In the genomic region with DNA sequence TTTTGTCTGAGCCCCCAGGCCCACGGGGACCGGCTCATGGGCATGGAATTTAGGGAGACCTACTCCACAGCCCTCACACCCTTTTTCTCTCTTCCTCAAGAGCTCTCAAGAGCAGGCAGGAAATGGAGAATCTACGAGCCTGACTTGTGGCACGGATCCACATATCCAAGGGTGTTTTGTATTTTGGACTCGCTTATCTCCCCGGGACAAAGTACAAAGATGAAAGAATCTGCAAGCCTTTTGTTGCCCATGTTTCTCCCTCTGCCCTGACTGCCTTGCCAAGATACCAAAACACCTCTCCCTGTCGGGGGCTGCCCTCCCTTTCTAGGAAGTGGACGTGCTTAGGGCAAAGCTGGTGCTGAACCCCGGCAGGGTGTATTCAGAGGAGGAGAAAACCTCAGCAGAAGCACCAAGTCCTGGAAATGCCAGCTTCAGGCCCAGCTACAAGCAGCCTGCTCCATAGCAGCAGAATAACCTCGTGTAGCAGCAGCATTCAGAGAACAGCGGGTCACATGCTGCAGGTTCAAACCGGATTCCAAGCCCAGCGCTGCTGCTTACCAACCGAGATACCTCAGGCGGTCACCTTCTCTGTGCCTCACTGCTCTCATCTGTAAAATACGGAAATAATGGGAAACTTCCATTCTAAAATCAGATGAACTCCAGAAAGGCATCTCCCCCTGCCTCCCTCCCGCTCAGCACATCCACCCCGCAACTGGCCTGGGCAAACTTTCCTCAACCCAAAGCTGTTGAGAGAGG, we compare ENCODE assay signal across 11 cellular contexts. TPM values are rescaled to one million over a fixed set of nuclear protein-coding genes. Genes with fewer than 3 reads are reported as not detected.
DNase-seq lines count a peak whose midpoint lies in the region; ATAC-seq and TF ChIP-seq lines count a peak whose summit lies in the region.
"Had no signal": no experiment of that assay in that cellular context is flagged by ENCODE, and none has a peak within 500 bp of the region (broad histone marks: within the 10 kb centered on the region; RNA-seq: fewer than 3 reads in every experiment).

No MANE protein-coding gene starts in this region.

- H3F3A ChIP-seq in PC-3 (ENCODE audit: low read length, unreplicated experiment) = peaks cover 9% of the 10 kb centered on the region

- H3K4me2 ChIP-seq in PC-3 (ENCODE audit: low read length) = no peak overlapping the region

- H3K9me2 ChIP-seq in PC-3 (replicated peaks; ENCODE audit: low read length) = no peaks in the 10 kb centered on the region

- TF ChIP-seq CTCF in PC-3 (conservative IDR thresholded peaks at IDR 0.05; ENCODE audit: low read depth, low read length) = no peak

- intact Hi-C loops in PC-3 (cut with micrococcal nuclease) = loop anchor here (5.0 kb wide), 1 partner anchor 223 kb away; no protein-coding TSS in a partner anchor

- no peaks in the 10 kb centered on the region for H4K20me1 ChIP-seq in PC-3 (ENCODE audit: low read length)

- H3K9ac ChIP-seq in PC-3 (ENCODE audit: low read length) (no peak overlapping the region), mucosa of stomach (ENCODE audit: low read length) (peak overlapping the region; percentile 7)

- no peak overlapping the region for H2AFZ ChIP-seq in PC-3 (ENCODE audit: low read length)

- H3K4me3 ChIP-seq in PC-3 (ENCODE audit: low read length) (no peak overlapping the region), esophagus (ENCODE audit: low read depth in 1 of 2, low read length in 2 of 2) (no peak overlapping the region), mucosa of stomach (ENCODE audit: low read length) (no peak overlapping the region)

- H3K27ac ChIP-seq in PC-3 (ENCODE audit: low read length) = 0 out of 2 replicates have a peak overlapping the region, but pooled peaks have one; percentile 6
- H3K27ac ChIP-seq in esophagus (ENCODE audit: low read depth in 2 of 2, low read length in 1 of 2) = peak overlapping the region; percentile 41 to 43

- POLR2A ChIA-PET in PC-3 (lab: Charles Lee; ENCODE audit: unreplicated experiment) = no interaction called here

- 24 to 28% methylated on average over 18 of the region's 18 CpGs for WGBS in esophagus, 2 donors

- CTCF ChIA-PET in PC-3 (lab: Charles Lee) = no interaction called here

- H3K9me3 ChIP-seq in PC-3 (ENCODE audit: low read length) (no peaks in the 10 kb centered on the region), esophagus (ENCODE audit: control insufficient read depth in 2 of 2, insufficient read depth in 1 of 2, low read depth in 1 of 2, low read length in 1 of 2) (no peaks in the 10 kb centered on the region), mucosa of stomach (ENCODE audit: control insufficient read depth, low read length) (no peaks in the 10 kb centered on the region)

- BruUV-seq in PC-3 (replicated peaks; lab: Mats Ljungman, UMichigan) = no TSS peak

- peaks cover 14% of the 10 kb centered on the region; the same call in 1 of the 2 replicates for H3K36me3 ChIP-seq in PC-3 (ENCODE audit: low read depth, low read length)
- H3K36me3 ChIP-seq in esophagus (ENCODE audit: control insufficient read depth in 2 of 2, insufficient read depth in 2 of 2, low read length in 1 of 2) = peaks cover 0 to 11% of the 10 kb centered on the region in 2 donors
- H3K36me3 ChIP-seq in mucosa of stomach (ENCODE audit: control insufficient read depth, insufficient read depth, low read length) = no peaks in the 10 kb centered on the region

- ATAC-seq in PC-3 (peak; percentile 1; the same call in 1 of the 2 replicates), GM18907 (IDR thresholded peaks at IDR 0.05; ENCODE audit: unreplicated experiment) (no peak), HG03469 (IDR thresholded peaks at IDR 0.05; ENCODE audit: unreplicated experiment) (no peak), HG03354 (IDR thresholded peaks at IDR 0.05; ENCODE audit: poor library complexity, severe bottlenecking, unreplicated experiment) (no peak)
- ATAC-seq: stimulated activated effector memory CD8-positive, alpha-beta T cell treated with anti-CD3 and anti-CD28 coated beads, Interleukin-12 subunit alpha, Interleukin-12 subunit beta, amount 100 ng/mL, for 72 hours had no signal

- peaks cover 24% of the 10 kb centered on the region for H3K4me1 ChIP-seq in PC-3 (ENCODE audit: insufficient read depth, low read length)
- H3K4me1 ChIP-seq in esophagus (ENCODE audit: control insufficient read depth in 2 of 2, insufficient read depth in 2 of 2, low read length in 1 of 2) = peaks cover 3 to 8% of the 10 kb centered on the region in 2 donors
- peaks cover 63% of the 10 kb centered on the region for H3K4me1 ChIP-seq in mucosa of stomach (ENCODE audit: control insufficient read depth, insufficient read depth, low read length)

- H3K79me2 ChIP-seq in PC-3 (ENCODE audit: low read length) = no peaks in the 10 kb centered on the region

- no peaks in the 10 kb centered on the region for H3K27me3 ChIP-seq in PC-3 (ENCODE audit: low read length)
- H3K27me3 ChIP-seq in esophagus (ENCODE audit: control insufficient read depth in 1 of 2, insufficient read depth in 2 of 2, low read length in 2 of 2) = no peaks in the 10 kb centered on the region
- peaks cover 3% of the 10 kb centered on the region for H3K27me3 ChIP-seq in mucosa of stomach (ENCODE audit: control insufficient read depth, insufficient read depth, low read length)

- DNase-seq in DMS79 (lab: John Stamatoyannopoulos, UW) (peak; percentile 29), PC-3 (no peak)
- no peak for DNase-seq in stimulated activated CD4-positive, alpha-beta T cell treated with anti-CD3 and anti-CD28 coated beads, Interleukin-15, amount 100 ng/mL, for 24 hours
- DNase-seq: activated CD4-positive, alpha-beta T cell treated with anti-CD3 and anti-CD28 coated beads, Interleukin-2, amount 50 U/mL, for 48 hours; NCI-H774 had no signal

RNA-seq across cellular contexts. Expression of a gene that starts 35.2 kb away (rescaled TPM):
- total RNA-seq in PC-3 (2014; rRNA removed) = 0.36 and 0.63 TPM in 2 replicates
- 10 to 100 TPM in 1 of 2 donors, 1 to 10 TPM in 1; 7.5 to 39.3 TPM for polyA plus RNA-seq in esophagus
